Comparison of ENCODE assay signal across 13 cellular contexts in genomic region chr12:52496590-52497071, GRCh38.
DNase-seq lines count a peak whose midpoint lies in the region; ATAC-seq, FAIRE-seq and TF ChIP-seq lines count a peak whose summit lies in the region.
"Had no signal": no experiment of that assay in that cellular context is flagged by ENCODE, and none has a peak within 500 bp of the region (broad histone marks: within the 10 kb centered on the region; RNA-seq: fewer than 3 reads in every experiment).

No MANE protein-coding gene starts in this region.

- in situ Hi-C loops in brain microvascular endothelial cell (cut with HindIII; ENCODE audit: low pct_ligation_motif_present, low sequenced_read_pairs), result no loop called here

- no peaks in the 10 kb centered on the region for H3K36me3 ChIP-seq in brain microvascular endothelial cell (replicated peaks)

- TF ChIP-seq CTCF in AG04449 (IDR thresholded peaks at IDR 0.05; ENCODE audit: insufficient read depth, low read length, missing control alignments), result no peak
- no peak for TF ChIP-seq CTCF in brain microvascular endothelial cell (IDR thresholded peaks at IDR 0.05; ENCODE audit: low read depth, low read length, missing control alignments)

- no peaks in the 10 kb centered on the region for H3K27me3 ChIP-seq in brain microvascular endothelial cell (replicated peaks)

- POLR2A ChIA-PET in AG04449 (lab: Yijun Ruan, JAX), result no interaction called here

- DNase-seq in AG04449 (ENCODE audit: low read depth, low spot score) (peak; percentile 36), HTR-8/SVneo (ENCODE audit: insufficient read length, low spot score) (peak; percentile 45), brain microvascular endothelial cell (peak; percentile 80), iris pigment epithelial cell (ENCODE audit: low read depth) (peak; percentile 28)
- DNase-seq: activated CD4-positive, alpha-beta T cell treated with anti-CD3 and anti-CD28 coated beads for 1 hour; CD8-positive, alpha-beta T cell; stimulated activated naive B cell treated with anti-CD40 and anti-IgM and Interleukin-4, amounts not matched to agents 10 μg/mL and 1 μg/mL and 100 μg/mL, for 72 hours had no signal

- no peak for ATAC-seq in HG02678 (IDR thresholded peaks at IDR 0.05; ENCODE audit: unreplicated experiment)
- ATAC-seq in HG02981 (IDR thresholded peaks at IDR 0.05; ENCODE audit: unreplicated experiment), result no peak
- ATAC-seq in GM21576 (IDR thresholded peaks at IDR 0.05; ENCODE audit: unreplicated experiment), result no peak
- ATAC-seq in HG03139 (IDR thresholded peaks at IDR 0.05; ENCODE audit: unreplicated experiment), result no peak
- ATAC-seq: CD8-positive, alpha-beta T cell; K562; stimulated activated naive B cell treated with anti-CD40 and anti-IgM and Interleukin-4, amounts not matched to agents 10 μg/mL and 1 μg/mL and 100 μg/mL, for 72 hours had no signal

- CTCF ChIA-PET in AG04449 (lab: Yijun Ruan, JAX), result interaction anchor here (1.2 to 1.7 kb wide), 4 partner anchors 10 to 388 kb away, joined by 3 to 11 read pairs (median 4); no protein-coding TSS in a partner anchor

- H3K4me3 ChIP-seq in AG04449 (ENCODE audit: low read depth, low read length) (no peak overlapping the region), brain microvascular endothelial cell (ENCODE audit: low read depth, low read length) (no peak overlapping the region)
- H3K4me3 ChIP-seq: K562 had no signal

- peak; percentile 33 for FAIRE-seq in HTR-8/SVneo (lab: Jason Lieb, UNC)
- FAIRE-seq: GM18507, K562 had no signal

- no peak overlapping the region for H3K27ac ChIP-seq in brain microvascular endothelial cell

Comparison
In these comparisons a context has a peak if more than half of its experiments do, and no peak if none do; other contexts are left out.
1. DNase-seq: peak in every context shown above with its lines; median percentile 80 in brain microvascular endothelial cell; 45 in HTR-8/SVneo; 36 in AG04449; 28 in iris pigment epithelial cell.